ENCODE assay signal across 1 cellular context in genomic region chr15:63473999-63474809, GRCh38.
TF ChIP-seq lines count a peak whose summit lies in the region.

No MANE protein-coding gene starts in this region.

TF ChIP-seq in HepG2, 621 proteins besides CTCF, POLR2A, EP300 and RAD21 (continued from another document and continues in another):
- peak; percentile 94 for TF ChIP-seq TBX3 (IDR thresholded peaks at IDR 0.05; ENCODE audit: borderline replicate concordance)
- peak; percentile 68; the same call in 1 of the 2 replicates for TF ChIP-seq SPEN (CRISPR knock-in tag; IDR thresholded peaks at IDR 0.05; ENCODE audit: low read depth)
- TF ChIP-seq DRAP1 (CRISPR knock-in tag; IDR thresholded peaks at IDR 0.05) = peak; percentile 77
- TF ChIP-seq RFX5 (IDR thresholded peaks at IDR 0.05; ENCODE audit: low read depth, low read length) = peak; percentile 66
- peak; percentile 58; the same call in 1 of the 2 replicates for TF ChIP-seq ERF (CRISPR knock-in tag; IDR thresholded peaks at IDR 0.05)
- peak; percentile 57; the same call in 1 of the 2 replicates for TF ChIP-seq ELF3 (CRISPR knock-in tag; IDR thresholded peaks at IDR 0.05)
- peak; percentile 54; the same call in 1 of the 2 replicates for TF ChIP-seq SMAD3 (CRISPR knock-in tag; IDR thresholded peaks at IDR 0.05)
- TF ChIP-seq, protein P1, sequence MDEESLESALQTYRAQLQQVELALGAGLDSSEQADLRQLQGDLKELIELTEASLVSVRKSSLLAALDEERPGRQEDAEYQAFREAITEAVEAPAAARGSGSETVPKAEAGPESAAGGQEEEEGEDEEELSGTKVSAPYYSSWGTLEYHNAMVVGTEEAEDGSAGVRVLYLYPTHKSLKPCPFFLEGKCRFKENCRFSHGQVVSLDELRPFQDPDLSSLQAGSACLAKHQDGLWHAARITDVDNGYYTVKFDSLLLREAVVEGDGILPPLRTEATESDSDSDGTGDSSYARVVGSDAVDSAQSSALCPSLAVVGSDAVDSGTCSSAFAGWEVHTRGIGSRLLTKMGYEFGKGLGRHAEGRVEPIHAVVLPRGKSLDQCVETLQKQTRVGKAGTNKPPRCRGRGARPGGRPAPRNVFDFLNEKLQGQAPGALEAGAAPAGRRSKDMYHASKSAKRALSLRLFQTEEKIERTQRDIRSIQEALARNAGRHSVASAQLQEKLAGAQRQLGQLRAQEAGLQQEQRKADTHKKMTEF (CRISPR knock-in tag; IDR thresholded peaks at IDR 0.05) = peak; percentile 84
- 0 out of 2 replicates have a peak, but pooled peaks have one; percentile 17 for TF ChIP-seq ZMYM3 (CRISPR knock-in tag; IDR thresholded peaks at IDR 0.05)
- TF ChIP-seq ZNF790 (CRISPR knock-in tag; IDR thresholded peaks at IDR 0.05; ENCODE audit: borderline replicate concordance) = no peak
- TF ChIP-seq PATZ1 (CRISPR knock-in tag; IDR thresholded peaks at IDR 0.05) = peak; percentile 70
- peak; percentile 47; the same call in 1 of the 2 replicates for TF ChIP-seq DR1 (CRISPR knock-in tag; IDR thresholded peaks at IDR 0.05)
- no peak for TF ChIP-seq NFKB2 (CRISPR knock-in tag; IDR thresholded peaks at IDR 0.05; ENCODE audit: borderline replicate concordance)
- no peak for TF ChIP-seq HNRNPLL (IDR thresholded peaks at IDR 0.05; ENCODE audit: low read depth, low read length, poor library complexity, severe bottlenecking)
- TF ChIP-seq ZNF143 (CRISPR knock-in tag; IDR thresholded peaks at IDR 0.05) = peak; percentile 39; the same call in 1 of the 2 replicates
- TF ChIP-seq DPF2 (CRISPR knock-in tag; IDR thresholded peaks at IDR 0.05; ENCODE audit: borderline replicate concordance, low read depth) = peak; percentile 31; the same call in 1 of the 2 replicates
- TF ChIP-seq ZNF713 (CRISPR knock-in tag; IDR thresholded peaks at IDR 0.05) = no peak
- peak; percentile 25; the same call in 1 of the 2 replicates for TF ChIP-seq MXD1 (CRISPR knock-in tag; IDR thresholded peaks at IDR 0.05)
- no peak for TF ChIP-seq ETS1 (CRISPR knock-in tag; IDR thresholded peaks at IDR 0.05)
- peak; percentile 78 for TF ChIP-seq ZNF614 (CRISPR knock-in tag; IDR thresholded peaks at IDR 0.05; ENCODE audit: borderline replicate concordance)
- TF ChIP-seq MXD3 (CRISPR knock-in tag; IDR thresholded peaks at IDR 0.05) = no peak
- TF ChIP-seq FOXK1 (CRISPR knock-in tag; IDR thresholded peaks at IDR 0.05; ENCODE audit: borderline replicate concordance, low read depth) = peak; percentile 83
- peak; percentile 81; the same call in 1 of the 2 replicates for TF ChIP-seq ZFP90 (CRISPR knock-in tag; IDR thresholded peaks at IDR 0.05; ENCODE audit: borderline replicate concordance)
- no peak for TF ChIP-seq ZNF75D (CRISPR knock-in tag; IDR thresholded peaks at IDR 0.05; ENCODE audit: borderline replicate concordance)
- peak; percentile 90 for TF ChIP-seq RFXAP (CRISPR knock-in tag; IDR thresholded peaks at IDR 0.05; ENCODE audit: borderline replicate concordance)
- peak; percentile 87 for TF ChIP-seq PITX1 (CRISPR knock-in tag; IDR thresholded peaks at IDR 0.05)
- TF ChIP-seq KDM6A (CRISPR knock-in tag; IDR thresholded peaks at IDR 0.05; ENCODE audit: low read depth) = peak; percentile 93; the same call in 1 of the 2 replicates
- TF ChIP-seq ZNF282 (IDR thresholded peaks at IDR 0.05; ENCODE audit: partially characterized antibody) = no peak
- no peak for TF ChIP-seq GABPA (IDR thresholded peaks at IDR 0.05; ENCODE audit: low read depth, low read length)
- TF ChIP-seq GABPA (CRISPR knock-in tag; IDR thresholded peaks at IDR 0.05; ENCODE audit: low read depth) = 0 out of 2 replicates have a peak, but pooled peaks have one; percentile 47
- TF ChIP-seq ZNF503 (CRISPR knock-in tag; IDR thresholded peaks at IDR 0.05) = peak; percentile 94
- TF ChIP-seq CREBL2 (CRISPR knock-in tag; IDR thresholded peaks at IDR 0.05; ENCODE audit: borderline replicate concordance) = no peak
- TF ChIP-seq ZNF121 (CRISPR knock-in tag; IDR thresholded peaks at IDR 0.05) = no peak
- peak; percentile 85 for TF ChIP-seq TARDBP (CRISPR knock-in tag; IDR thresholded peaks at IDR 0.05)
- TF ChIP-seq HMGA1 (CRISPR knock-in tag; conservative IDR thresholded peaks at IDR 0.05) = no peak
- TF ChIP-seq ZNF331 (CRISPR knock-in tag; IDR thresholded peaks at IDR 0.05) = peak; percentile 83
- TF ChIP-seq MTF2 (CRISPR knock-in tag; IDR thresholded peaks at IDR 0.05; ENCODE audit: borderline replicate concordance) = no peak
- peak; percentile 90 for TF ChIP-seq HHEX (CRISPR knock-in tag; IDR thresholded peaks at IDR 0.05)
- 0 out of 2 replicates have a peak, but pooled peaks have one; percentile 35 for TF ChIP-seq ISX (CRISPR knock-in tag; conservative IDR thresholded peaks at IDR 0.05)
- TF ChIP-seq HOXA5 (CRISPR knock-in tag; IDR thresholded peaks at IDR 0.05) = peak; percentile 55; the same call in 1 of the 2 replicates
- TF ChIP-seq SMYD3 (CRISPR knock-in tag; IDR thresholded peaks at IDR 0.05) = peak; percentile 92; the same call in 1 of the 2 replicates
- TF ChIP-seq ZNF160 (CRISPR knock-in tag; IDR thresholded peaks at IDR 0.05) = no peak; the same call in 1 of the 2 replicates
- TF ChIP-seq ZNF207 (IDR thresholded peaks at IDR 0.05; ENCODE audit: borderline replicate concordance) = no peak
- TF ChIP-seq EHMT2 (IDR thresholded peaks at IDR 0.05; ENCODE audit: borderline replicate concordance, low read depth, low read length) = peak; percentile 55; the same call in 1 of the 2 replicates
- TF ChIP-seq, protein P2, sequence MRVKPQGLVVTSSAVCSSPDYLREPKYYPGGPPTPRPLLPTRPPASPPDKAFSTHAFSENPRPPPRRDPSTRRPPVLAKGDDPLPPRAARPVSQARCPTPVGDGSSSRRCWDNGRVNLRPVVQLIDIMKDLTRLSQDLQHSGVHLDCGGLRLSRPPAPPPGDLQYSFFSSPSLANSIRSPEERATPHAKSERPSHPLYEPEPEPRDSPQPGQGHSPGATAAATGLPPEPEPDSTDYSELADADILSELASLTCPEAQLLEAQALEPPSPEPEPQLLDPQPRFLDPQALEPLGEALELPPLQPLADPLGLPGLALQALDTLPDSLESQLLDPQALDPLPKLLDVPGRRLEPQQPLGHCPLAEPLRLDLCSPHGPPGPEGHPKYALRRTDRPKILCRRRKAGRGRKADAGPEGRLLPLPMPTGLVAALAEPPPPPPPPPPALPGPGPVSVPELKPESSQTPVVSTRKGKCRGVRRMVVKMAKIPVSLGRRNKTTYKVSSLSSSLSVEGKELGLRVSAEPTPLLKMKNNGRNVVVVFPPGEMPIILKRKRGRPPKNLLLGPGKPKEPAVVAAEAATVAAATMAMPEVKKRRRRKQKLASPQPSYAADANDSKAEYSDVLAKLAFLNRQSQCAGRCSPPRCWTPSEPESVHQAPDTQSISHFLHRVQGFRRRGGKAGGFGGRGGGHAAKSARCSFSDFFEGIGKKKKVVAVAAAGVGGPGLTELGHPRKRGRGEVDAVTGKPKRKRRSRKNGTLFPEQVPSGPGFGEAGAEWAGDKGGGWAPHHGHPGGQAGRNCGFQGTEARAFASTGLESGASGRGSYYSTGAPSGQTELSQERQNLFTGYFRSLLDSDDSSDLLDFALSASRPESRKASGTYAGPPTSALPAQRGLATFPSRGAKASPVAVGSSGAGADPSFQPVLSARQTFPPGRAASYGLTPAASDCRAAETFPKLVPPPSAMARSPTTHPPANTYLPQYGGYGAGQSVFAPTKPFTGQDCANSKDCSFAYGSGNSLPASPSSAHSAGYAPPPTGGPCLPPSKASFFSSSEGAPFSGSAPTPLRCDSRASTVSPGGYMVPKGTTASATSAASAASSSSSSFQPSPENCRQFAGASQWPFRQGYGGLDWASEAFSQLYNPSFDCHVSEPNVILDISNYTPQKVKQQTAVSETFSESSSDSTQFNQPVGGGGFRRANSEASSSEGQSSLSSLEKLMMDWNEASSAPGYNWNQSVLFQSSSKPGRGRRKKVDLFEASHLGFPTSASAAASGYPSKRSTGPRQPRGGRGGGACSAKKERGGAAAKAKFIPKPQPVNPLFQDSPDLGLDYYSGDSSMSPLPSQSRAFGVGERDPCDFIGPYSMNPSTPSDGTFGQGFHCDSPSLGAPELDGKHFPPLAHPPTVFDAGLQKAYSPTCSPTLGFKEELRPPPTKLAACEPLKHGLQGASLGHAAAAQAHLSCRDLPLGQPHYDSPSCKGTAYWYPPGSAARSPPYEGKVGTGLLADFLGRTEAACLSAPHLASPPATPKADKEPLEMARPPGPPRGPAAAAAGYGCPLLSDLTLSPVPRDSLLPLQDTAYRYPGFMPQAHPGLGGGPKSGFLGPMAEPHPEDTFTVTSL (CRISPR knock-in tag; IDR thresholded peaks at IDR 0.05; ENCODE audit: borderline replicate concordance) = peak; percentile 94
- TF ChIP-seq SMC3 (IDR thresholded peaks at IDR 0.05; ENCODE audit: low read length) = peak; percentile 73
- TF ChIP-seq, protein P3, sequence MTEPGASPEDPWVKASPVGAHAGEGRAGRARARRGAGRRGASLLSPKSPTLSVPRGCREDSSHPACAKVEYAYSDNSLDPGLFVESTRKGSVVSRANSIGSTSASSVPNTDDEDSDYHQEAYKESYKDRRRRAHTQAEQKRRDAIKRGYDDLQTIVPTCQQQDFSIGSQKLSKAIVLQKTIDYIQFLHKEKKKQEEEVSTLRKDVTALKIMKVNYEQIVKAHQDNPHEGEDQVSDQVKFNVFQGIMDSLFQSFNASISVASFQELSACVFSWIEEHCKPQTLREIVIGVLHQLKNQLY (CRISPR knock-in tag; IDR thresholded peaks at IDR 0.05) = peak; percentile 67; the same call in 1 of the 2 replicates
- TF ChIP-seq TCF7 (IDR thresholded peaks at IDR 0.05; ENCODE audit: low read depth) = peak; percentile 86
- TF ChIP-seq, protein P4, sequence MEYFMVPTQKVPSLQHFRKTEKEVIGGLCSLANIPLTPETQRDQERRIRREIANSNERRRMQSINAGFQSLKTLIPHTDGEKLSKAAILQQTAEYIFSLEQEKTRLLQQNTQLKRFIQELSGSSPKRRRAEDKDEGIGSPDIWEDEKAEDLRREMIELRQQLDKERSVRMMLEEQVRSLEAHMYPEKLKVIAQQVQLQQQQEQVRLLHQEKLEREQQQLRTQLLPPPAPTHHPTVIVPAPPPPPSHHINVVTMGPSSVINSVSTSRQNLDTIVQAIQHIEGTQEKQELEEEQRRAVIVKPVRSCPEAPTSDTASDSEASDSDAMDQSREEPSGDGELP (IDR thresholded peaks at IDR 0.05; ENCODE audit: borderline replicate concordance, low read depth) = peak; percentile 88
- no peak for TF ChIP-seq GPN1 (CRISPR knock-in tag; IDR thresholded peaks at IDR 0.05; ENCODE audit: borderline replicate concordance)
- no peak for TF ChIP-seq ATRX (CRISPR knock-in tag; IDR thresholded peaks at IDR 0.05; ENCODE audit: borderline replicate concordance)
